ENCODE assay signal across 10 cellular contexts in the genomic region with DNA sequence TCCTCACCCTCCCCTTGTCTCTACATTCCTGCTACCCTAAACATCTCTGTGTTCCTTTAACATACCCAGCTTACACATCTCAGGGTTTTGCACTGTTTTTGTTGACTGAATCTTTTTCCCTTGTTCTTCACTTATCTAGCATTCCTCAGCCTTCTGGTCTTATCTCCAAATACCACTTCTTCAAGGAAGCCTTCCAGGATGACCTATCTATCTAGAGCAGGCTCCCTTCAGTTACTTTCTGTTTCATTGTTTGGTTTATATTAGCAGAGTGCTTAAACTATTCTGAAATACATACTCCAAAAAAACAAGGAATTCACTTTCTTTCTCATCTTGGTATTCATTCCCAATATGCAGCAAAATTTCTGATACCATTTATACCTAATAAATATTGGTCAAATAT.
"Had no signal": no experiment of that assay in that cellular context is flagged by ENCODE, and none has a peak within 500 bp of the region (broad histone marks: within the 10 kb centered on the region; RNA-seq: fewer than 3 reads in every experiment).

No MANE protein-coding gene starts in this region.

- DNase-seq: activated CD4-positive, CD25-positive, alpha-beta regulatory T cell; activated naive CD4-positive, alpha-beta T cell treated with anti-CD3 and anti-CD28 coated beads, Interleukin-2, amount 50 U/mL, for 16 hours; amniotic stem cell; foreskin keratinocyte; head of caudate nucleus; left lung; stimulated activated CD4-positive, alpha-beta T cell treated with anti-CD3 and anti-CD28 coated beads, Interleukin-15, amount 100 ng/mL, for 24 hours; stimulated activated CD4-positive, alpha-beta T cell treated with anti-CD3 and anti-CD28 coated beads, Interleukin-4, amount 100 ng/mL, for 24 hours; T-helper 1 cell; upper lobe of left lung had no signal

- H3K27ac ChIP-seq: foreskin keratinocyte, left lung, upper lobe of left lung had no signal

- H3K27me3 ChIP-seq: foreskin keratinocyte, left lung, upper lobe of left lung had no signal

- H3K4me3 ChIP-seq: left lung, upper lobe of left lung had no signal

- H3K4me1 ChIP-seq: left lung, upper lobe of left lung had no signal

- H3K36me3 ChIP-seq: left lung, upper lobe of left lung had no signal

- H3K9me3 ChIP-seq: left lung, upper lobe of left lung had no signal
